14 cellular contexts compared by ENCODE assay signal in genomic region chr6:21767891-21768659, GRCh38.
DNase-seq lines count a peak whose midpoint lies in the region; ATAC-seq and TF ChIP-seq lines count a peak whose summit lies in the region.
"Had no signal": no experiment of that assay in that cellular context is flagged by ENCODE, and none has a peak within 500 bp of the region (broad histone marks: within the 10 kb centered on the region; RNA-seq: fewer than 3 reads in every experiment).

No MANE protein-coding gene starts in this region.

- ATAC-seq in foreskin keratinocyte (peak; percentile 60), GM21619 (IDR thresholded peaks at IDR 0.05; ENCODE audit: unreplicated experiment) (no peak)
- no peak for ATAC-seq in stimulated activated naive B cell treated with anti-CD40 and anti-IgM and Interleukin-4, amounts not matched to agents 10 μg/mL and 1 μg/mL and 100 μg/mL, for 72 hours (replicated peaks)

- peaks cover 20% of the 10 kb centered on the region for H3K4me1 ChIP-seq in foreskin keratinocyte
- H3K4me1 ChIP-seq: spleen had no signal

- H3K27ac Mint-ChIP-seq in HFFc6: peak overlapping the region; percentile 34; the same call in 1 of the 2 replicates
- no peak overlapping the region for H3K27ac Mint-ChIP-seq in activated CD4-positive, alpha-beta T cell treated with anti-CD3 and anti-CD28 coated beads, Interleukin-2, amount 10 ng/mL, durations not matched to agents 24 days and 14 days
- no peak overlapping the region for H3K27ac Mint-ChIP-seq in stimulated activated naive B cell treated with anti-CD40 and anti-IgM and Interleukin-4, amounts not matched to agents 10 μg/mL and 1 μg/mL and 100 μg/mL, for 72 hours

- H3K27me3 ChIP-seq in foreskin keratinocyte: no peaks in the 10 kb centered on the region
- H3K27me3 ChIP-seq: spleen, upper lobe of left lung had no signal

- no peak overlapping the region for H3K27ac ChIP-seq in foreskin keratinocyte
- H3K27ac ChIP-seq: spleen had no signal

- no peaks in the 10 kb centered on the region; the same call in 1 of the 2 replicates for H3K27me3 Mint-ChIP-seq in HFFc6 (ENCODE audit: insufficient read depth)
- H3K27me3 Mint-ChIP-seq in activated CD4-positive, alpha-beta T cell treated with anti-CD3 and anti-CD28 coated beads, Interleukin-2, amount 10 ng/mL, durations not matched to agents 24 days and 14 days: peaks cover 2% of the 10 kb centered on the region
- H3K27me3 Mint-ChIP-seq in stimulated activated naive B cell treated with anti-CD40 and anti-IgM and Interleukin-4, amounts not matched to agents 10 μg/mL and 1 μg/mL and 100 μg/mL, for 72 hours: no peaks in the 10 kb centered on the region

- no peaks in the 10 kb centered on the region for H3K36me3 Mint-ChIP-seq in HFFc6 (ENCODE audit: low read depth)
- no peaks in the 10 kb centered on the region for H3K36me3 Mint-ChIP-seq in activated CD4-positive, alpha-beta T cell treated with anti-CD3 and anti-CD28 coated beads, Interleukin-2, amount 10 ng/mL, durations not matched to agents 24 days and 14 days (ENCODE audit: low read depth)
- no peaks in the 10 kb centered on the region for H3K36me3 Mint-ChIP-seq in stimulated activated naive B cell treated with anti-CD40 and anti-IgM and Interleukin-4, amounts not matched to agents 10 μg/mL and 1 μg/mL and 100 μg/mL, for 72 hours

- H3K4me3 Mint-ChIP-seq in HFFc6: peak overlapping the region; percentile 14
- no peak overlapping the region for H3K4me3 Mint-ChIP-seq in activated CD4-positive, alpha-beta T cell treated with anti-CD3 and anti-CD28 coated beads, Interleukin-2, amount 10 ng/mL, durations not matched to agents 24 days and 14 days
- no peak overlapping the region for H3K4me3 Mint-ChIP-seq in stimulated activated naive B cell treated with anti-CD40 and anti-IgM and Interleukin-4, amounts not matched to agents 10 μg/mL and 1 μg/mL and 100 μg/mL, for 72 hours

- TF ChIP-seq CTCF in HFFc6 (IDR thresholded peaks at IDR 0.05) (no peak), foreskin keratinocyte (conservative IDR thresholded peaks at IDR 0.05) (no peak)

- no peaks in the 10 kb centered on the region for H3K9me3 Mint-ChIP-seq in HFFc6
- H3K9me3 Mint-ChIP-seq in activated CD4-positive, alpha-beta T cell treated with anti-CD3 and anti-CD28 coated beads, Interleukin-2, amount 10 ng/mL, durations not matched to agents 24 days and 14 days: no peaks in the 10 kb centered on the region
- H3K9me3 Mint-ChIP-seq in stimulated activated naive B cell treated with anti-CD40 and anti-IgM and Interleukin-4, amounts not matched to agents 10 μg/mL and 1 μg/mL and 100 μg/mL, for 72 hours: no peaks in the 10 kb centered on the region

- intact Hi-C loops in activated CD4-positive, alpha-beta T cell treated with anti-CD3 and anti-CD28 coated beads, Interleukin-2, amount 10 ng/mL, durations not matched to agents 24 days and 14 days (cut with micrococcal nuclease): no loop called here

- DNase-seq in A172 (ENCODE audit: low spot score) (peak; percentile 54), HFFc6 (peak; percentile 60), astrocyte of the hippocampus (ENCODE audit: low read depth, low spot score) (peak; percentile 42), foreskin keratinocyte (peak in 1 of 2 donors; percentile 55), pons (ENCODE audit: low spot score) (no peak)
- DNase-seq in activated CD4-positive, alpha-beta T cell treated with anti-CD3 and anti-CD28 coated beads, Interleukin-2, amount 10 ng/mL, durations not matched to agents 24 days and 14 days: no peak
- DNase-seq in stimulated activated naive B cell treated with anti-CD40 and anti-IgM and Interleukin-4, amounts not matched to agents 10 μg/mL and 1 μg/mL and 100 μg/mL, for 72 hours: no peak
- DNase-seq: aorta, DMS53, NCI-H345, Right ventricle myocardium superior, spleen, upper lobe of left lung had no signal

- peaks cover 43% of the 10 kb centered on the region for H3K4me1 Mint-ChIP-seq in HFFc6 (ENCODE audit: low read depth)
- no peaks in the 10 kb centered on the region for H3K4me1 Mint-ChIP-seq in activated CD4-positive, alpha-beta T cell treated with anti-CD3 and anti-CD28 coated beads, Interleukin-2, amount 10 ng/mL, durations not matched to agents 24 days and 14 days
- no peaks in the 10 kb centered on the region for H3K4me1 Mint-ChIP-seq in stimulated activated naive B cell treated with anti-CD40 and anti-IgM and Interleukin-4, amounts not matched to agents 10 μg/mL and 1 μg/mL and 100 μg/mL, for 72 hours

Comparison
In these comparisons a context has a peak if more than half of its experiments do, and no peak if none do; other contexts are left out.
1. DNase-seq: peak in A172 (single experiment), HFFc6 (single experiment) and astrocyte of the hippocampus (single experiment); none in activated CD4-positive, alpha-beta T cell treated with anti-CD3 and anti-CD28 coated beads, Interleukin-2, amount 10 ng/mL, durations not matched to agents 24 days and 14 days (single experiment), stimulated activated naive B cell treated with anti-CD40 and anti-IgM and Interleukin-4, amounts not matched to agents 10 μg/mL and 1 μg/mL and 100 μg/mL, for 72 hours (single experiment) and pons (single experiment).